In genomic region chr6:30814137-30815084, GRCh38 we compare ENCODE assay signal across 8 cellular contexts.
DNase-seq lines count a peak whose midpoint lies in the region; ATAC-seq lines count a peak whose summit lies in the region.

No MANE protein-coding gene starts in this region.

- H3K9me3 Mint-ChIP-seq in stimulated activated memory B cell treated with anti-CD40 and anti-IgM and Interleukin-4, amounts not matched to agents 10 μg/mL and 1 μg/mL and 100 μg/mL, for 72 hours: no peaks in the 10 kb centered on the region

- peaks cover 76% of the 10 kb centered on the region for H3K4me1 Mint-ChIP-seq in stimulated activated memory B cell treated with anti-CD40 and anti-IgM and Interleukin-4, amounts not matched to agents 10 μg/mL and 1 μg/mL and 100 μg/mL, for 72 hours

- no peaks in the 10 kb centered on the region for H3K36me3 Mint-ChIP-seq in stimulated activated memory B cell treated with anti-CD40 and anti-IgM and Interleukin-4, amounts not matched to agents 10 μg/mL and 1 μg/mL and 100 μg/mL, for 72 hours

- peak overlapping the region; percentile 85 for H3K27ac Mint-ChIP-seq in stimulated activated memory B cell treated with anti-CD40 and anti-IgM and Interleukin-4, amounts not matched to agents 10 μg/mL and 1 μg/mL and 100 μg/mL, for 72 hours

- no peaks in the 10 kb centered on the region for H3K27me3 Mint-ChIP-seq in stimulated activated memory B cell treated with anti-CD40 and anti-IgM and Interleukin-4, amounts not matched to agents 10 μg/mL and 1 μg/mL and 100 μg/mL, for 72 hours

- peak; percentile 36 for DNase-seq in activated T-cell treated with anti-CD3 and anti-CD28 coated beads for 1 hour (ENCODE audit: low read depth)
- no peak for DNase-seq in activated T-cell treated with anti-CD3 and anti-CD28 coated beads, Interleukin-2, amount 50 U/mL, for 1 hour
- DNase-seq in activated CD8-positive, alpha-beta memory T cell treated with anti-CD3 and anti-CD28 coated beads, Interleukin-2, amount 50 U/mL, for 24 hours (ENCODE audit: extremely low read depth): peak; percentile 39
- DNase-seq in fibroblast of the conjunctiva (ENCODE audit: low read depth): peak; percentile 37
- DNase-seq in retina: no peak
- no peak for DNase-seq in NCI-H774 (lab: John Stamatoyannopoulos, UW)

- no peak overlapping the region for H3K4me3 Mint-ChIP-seq in stimulated activated memory B cell treated with anti-CD40 and anti-IgM and Interleukin-4, amounts not matched to agents 10 μg/mL and 1 μg/mL and 100 μg/mL, for 72 hours

- peak; percentile 31 for ATAC-seq in stimulated activated memory B cell treated with anti-CD40 and anti-IgM and Interleukin-4, amounts not matched to agents 10 μg/mL and 1 μg/mL and 100 μg/mL, for 72 hours
- no peak for ATAC-seq in GM18870 (IDR thresholded peaks at IDR 0.05; ENCODE audit: unreplicated experiment)

Comparison
In these comparisons a context has a peak if more than half of its experiments do, and no peak if none do; other contexts are left out.
1. DNase-seq: peak in activated T-cell treated with anti-CD3 and anti-CD28 coated beads for 1 hour (single experiment), activated CD8-positive, alpha-beta memory T cell treated with anti-CD3 and anti-CD28 coated beads, Interleukin-2, amount 50 U/mL, for 24 hours (single experiment) and fibroblast of the conjunctiva (single experiment); none in activated T-cell treated with anti-CD3 and anti-CD28 coated beads, Interleukin-2, amount 50 U/mL, for 1 hour (single experiment), retina (single experiment) and NCI-H774 (single experiment).